In genomic region chr19:45865269-45865948, GRCh38 we compare ENCODE assay signal across 2 cellular contexts.
TF ChIP-seq lines count a peak whose summit lies in the region.

No MANE protein-coding gene starts in this region.

TF ChIP-seq in GM23338, 12 proteins besides CTCF, POLR2A, EP300 and RAD21:
- no peak for TF ChIP-seq STAT1 (IDR thresholded peaks at IDR 0.05; ENCODE audit: unreplicated experiment)
- no peak for TF ChIP-seq ZNF114 (CRISPR knock-in tag; IDR thresholded peaks at IDR 0.05)
- TF ChIP-seq JUNB (IDR thresholded peaks at IDR 0.05; ENCODE audit: unreplicated experiment) = no peak
- no peak for TF ChIP-seq EZH2 (IDR thresholded peaks at IDR 0.05; ENCODE audit: low read depth, unreplicated experiment)
- no peak for TF ChIP-seq CREB1 (CRISPR knock-in tag; IDR thresholded peaks at IDR 0.05; ENCODE audit: low read depth)
- TF ChIP-seq ZNF331 (CRISPR knock-in tag; IDR thresholded peaks at IDR 0.05; ENCODE audit: low read depth) = no peak
- TF ChIP-seq NANOG (IDR thresholded peaks at IDR 0.05; ENCODE audit: borderline replicate concordance) = no peak
- no peak for TF ChIP-seq ZNF462 (CRISPR knock-in tag; IDR thresholded peaks at IDR 0.05)
- TF ChIP-seq REST (IDR thresholded peaks at IDR 0.05; ENCODE audit: unreplicated experiment) = no peak
- no peak for TF ChIP-seq POLR2AphosphoS5 (IDR thresholded peaks at IDR 0.05; ENCODE audit: low read depth)
- no peak for TF ChIP-seq EZH2phosphoT487 (IDR thresholded peaks at IDR 0.05; ENCODE audit: unreplicated experiment)
- TF ChIP-seq ETS1 (IDR thresholded peaks at IDR 0.05) = no peak

TF ChIP-seq in K562, 482 proteins besides CTCF, POLR2A, EP300 and RAD21:
- TF ChIP-seq ZNF589 (CRISPR knock-in tag; IDR thresholded peaks at IDR 0.05; ENCODE audit: low read depth) (no peak), ZNF740 (CRISPR knock-in tag; IDR thresholded peaks at IDR 0.05) (0 out of 2 replicates have a peak, but pooled peaks have one; percentile 19), ZNF740 (tag; IDR thresholded peaks at IDR 0.05) (no peak), ZBTB7A (IDR thresholded peaks at IDR 0.05; ENCODE audit: borderline replicate concordance, control insufficient read depth, low read depth, low read length) (peak; percentile 38), RBFOX2 (IDR thresholded peaks at IDR 0.05; ENCODE audit: low read depth, low read length) (peak; percentile 33; the same call in 1 of the 2 replicates), BCOR (IDR thresholded peaks at IDR 0.05) (peak; percentile 67), L3MBTL2 (IDR thresholded peaks at IDR 0.05) (peak; percentile 21; the same call in 1 of the 2 replicates), KDM1A (IDR thresholded peaks at IDR 0.05) (peak; percentile 13 to 54; a peak in 2 of 4 replicates), SMARCB1 (IDR thresholded peaks at IDR 0.05; ENCODE audit: insufficient read length, low read depth) (no peak), RBM25 (IDR thresholded peaks at IDR 0.05; ENCODE audit: low read depth, low read length, severe bottlenecking) (peak; percentile 53)
